ENCODE assay signal across 14 cellular contexts in the genomic region with DNA sequence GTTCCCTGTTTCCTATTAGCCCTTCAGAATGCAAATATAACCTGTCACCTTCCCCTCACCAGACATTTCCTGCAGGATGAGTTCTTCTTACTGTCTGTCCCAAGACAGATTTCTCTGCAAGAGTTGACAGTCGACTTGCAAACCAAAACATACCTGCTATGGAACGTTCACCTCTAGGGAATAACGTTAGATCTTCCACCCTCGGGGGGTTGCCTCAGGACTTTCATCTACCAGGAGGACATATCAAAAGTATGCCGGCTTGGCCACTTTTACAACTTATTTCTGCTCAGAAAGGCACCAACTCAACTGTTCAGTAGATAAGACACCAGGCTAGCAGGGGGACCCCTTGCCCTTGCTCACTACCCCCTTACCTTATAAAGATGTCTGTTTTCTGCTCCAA.
DNase-seq lines count a peak whose midpoint lies in the region; ATAC-seq, FAIRE-seq and TF ChIP-seq lines count a peak whose summit lies in the region.
"Had no signal": no experiment of that assay in that cellular context is flagged by ENCODE, and none has a peak within 500 bp of the region (broad histone marks: within the 10 kb centered on the region; RNA-seq: fewer than 3 reads in every experiment).

No MANE protein-coding gene starts in this region.

- H3K27me3 ChIP-seq in HCT116 (ENCODE audit: insufficient read depth, low read length) (no peaks in the 10 kb centered on the region), RWPE2 (ENCODE audit: insufficient read depth, poor library complexity, severe bottlenecking) (no peaks in the 10 kb centered on the region), keratinocyte (ENCODE audit: control insufficient read depth, extremely low read depth, insufficient read depth, low read length) (no peaks in the 10 kb centered on the region)

- no peak for TF ChIP-seq EP300 in A549 (IDR thresholded peaks at IDR 0.05)

- H3K4me1 ChIP-seq in A549 (peaks cover 69% of the 10 kb centered on the region), HCT116 (ENCODE audit: control insufficient read depth in 1 of 2, insufficient read depth in 2 of 2, low read length in 2 of 2) (peaks cover 42 to 63% of the 10 kb centered on the region in 2 experiments), RWPE2 (ENCODE audit: insufficient read depth, poor library complexity, severe bottlenecking) (peaks cover 52% of the 10 kb centered on the region), keratinocyte (ENCODE audit: control insufficient read depth, extremely low read depth, insufficient read depth, low read length) (peaks cover 55% of the 10 kb centered on the region), OCI-LY7 (ENCODE audit: insufficient read depth, low read length, poor library complexity, severe bottlenecking) (peaks cover 7% of the 10 kb centered on the region)

- CTCF ChIA-PET in A549 (lab: Yijun Ruan, JAX) (no interaction called here), HCT116 (lab: Charles Lee) (no interaction called here), OCI-LY7 (lab: Charles Lee; ENCODE audit: unreplicated experiment) (no interaction called here)

- TF ChIP-seq RAD21 in A549 (conservative IDR thresholded peaks at IDR 0.05 in 1 of 2, IDR thresholded peaks at IDR 0.05 in 1 of 2) (no peak), HCT116 (IDR thresholded peaks at IDR 0.05; ENCODE audit: low read depth) (no peak)

- H3K27ac ChIP-seq in A549, result peak overlapping the region; percentile 59 to 80
- no peak overlapping the region for H3K27ac ChIP-seq in HCT116 (ENCODE audit: low read depth, low read length)
- peak overlapping the region; percentile 93 for H3K27ac ChIP-seq in RWPE2 (ENCODE audit: poor library complexity, severe bottlenecking)
- H3K27ac ChIP-seq in keratinocyte (ENCODE audit: control insufficient read depth, insufficient read depth, low read length), result peak overlapping the region; percentile 84
- H3K27ac ChIP-seq in OCI-LY7 (ENCODE audit: low read depth, low read length, poor library complexity, severe bottlenecking), result no peak overlapping the region

- dilution Hi-C loops in keratinocyte (cut with MboI; ENCODE audit: extremely low pct_ligation_motif_present, low sequenced_read_pairs), result no loop called here

- DNase-seq in A549 (ENCODE audit: low read depth in 1 of 2, low spot score in 1 of 2) (no peak), HCT116 (ENCODE audit: low read depth, low spot score) (no peak), RWPE2 (ENCODE audit: low spot score) (no peak), keratinocyte (ENCODE audit: low read depth, low spot score) (no peak), NCI-H2081 treated with DMSO at 0.1 percent for 48 hours (lab: John Stamatoyannopoulos, UW) (no peak), OCI-LY7 (ENCODE audit: low spot score) (no peak)
- DNase-seq in activated CD8-positive, alpha-beta memory T cell treated with anti-CD3 and anti-CD28 coated beads, Interleukin-2, amount 50 U/mL, for 48 hours, result no peak
- DNase-seq: 8988T; C1 segment of cervical spinal cord; CD4-positive, alpha-beta memory T cell; DND-41; GF-D8 had no signal

- ATAC-seq in A549 (no peak), HCT116 (no peak), RWPE2 (ENCODE audit: low read depth) (no peak), HG03354 (IDR thresholded peaks at IDR 0.05; ENCODE audit: poor library complexity, severe bottlenecking, unreplicated experiment) (no peak)

- RAD21 ChIA-PET in HCT116 (lab: Charles Lee; ENCODE audit: low non-redundant PET in 1 of 2, low total read pairs in 2 of 2, uncharacterized antibody in 2 of 2, unreplicated experiment in 2 of 2), result no interaction called here

- H3K9me1 ChIP-seq in keratinocyte (ENCODE audit: control insufficient read depth, extremely low read depth, insufficient read depth, low read length), result no peaks in the 10 kb centered on the region

- TF ChIP-seq POLR2A in A549 (IDR thresholded peaks at IDR 0.05; ENCODE audit: low read length) (no peak), HCT116 (IDR thresholded peaks at IDR 0.05; ENCODE audit: borderline replicate concordance, extremely low read depth, insufficient read depth, insufficient read length) (no peak)

- H4K20me1 ChIP-seq in HCT116 (ENCODE audit: insufficient read depth), result no peaks in the 10 kb centered on the region
- H4K20me1 ChIP-seq in keratinocyte (ENCODE audit: control insufficient read depth, extremely low read depth, insufficient read depth, low read length), result no peaks in the 10 kb centered on the region
- no peaks in the 10 kb centered on the region for H4K20me1 ChIP-seq in OCI-LY7 (ENCODE audit: insufficient read depth, low read length)

- H3K36me3 ChIP-seq in HCT116 (ENCODE audit: control insufficient read depth in 1 of 2, insufficient read depth in 2 of 2, low read length in 2 of 2) (no peaks in the 10 kb centered on the region), RWPE2 (ENCODE audit: low read depth) (no peaks in the 10 kb centered on the region), keratinocyte (ENCODE audit: control insufficient read depth in 2 of 2, extremely low read depth in 1 of 2, insufficient read depth in 2 of 2, low read length in 2 of 2) (no peaks in the 10 kb centered on the region), OCI-LY7 (ENCODE audit: insufficient read depth, low read length) (peaks cover 71% of the 10 kb centered on the region)

- H3K9ac ChIP-seq in HCT116 (ENCODE audit: low read length), result no peak overlapping the region
- no peak overlapping the region for H3K9ac ChIP-seq in keratinocyte (ENCODE audit: control insufficient read depth, extremely low read depth, insufficient read depth, low read length)
- H3K9ac ChIP-seq: GM23248 had no signal

- no peaks in the 10 kb centered on the region for H3K79me2 ChIP-seq in HCT116 (ENCODE audit: insufficient read depth, low read length)
- no peaks in the 10 kb centered on the region for H3K79me2 ChIP-seq in keratinocyte (ENCODE audit: control insufficient read depth, insufficient read depth, low read length)
- no peaks in the 10 kb centered on the region for H3K79me2 ChIP-seq in OCI-LY7 (ENCODE audit: insufficient read depth, low read depth, low read length)

- FAIRE-seq in A549 (lab: Jason Lieb, UNC) (no peak), keratinocyte (lab: Jason Lieb, UNC) (peak; percentile 56)

- BruUV-seq in HCT116 (replicated peaks; lab: Mats Ljungman, UMichigan) (no TSS peak), OCI-LY7 (replicated peaks; lab: Mats Ljungman, UMichigan) (no TSS peak)

- POLR2A ChIA-PET in A549 (lab: Yijun Ruan, JAX), result no interaction called here
- POLR2A ChIA-PET in HCT116 (lab: Charles Lee), result no interaction called here
- POLR2A ChIA-PET in OCI-LY7 (lab: Charles Lee), result interaction anchor here (0.7 to 1.0 kb wide), 5 partner anchors 10 to 1043 kb away, joined by 3 to 5 read pairs (median 5); no protein-coding TSS in a partner anchor

- H3K4me2 ChIP-seq in A549 (peak overlapping the region; percentile 60), HCT116 (ENCODE audit: low read length) (peak overlapping the region; percentile 39), keratinocyte (ENCODE audit: control insufficient read depth, extremely low read depth, insufficient read depth, low read depth, low read length) (peak overlapping the region; percentile 75), OCI-LY7 (ENCODE audit: low read length) (no peak overlapping the region)

- H3K4me3 ChIP-seq in A549 (no peak overlapping the region), HCT116 (replicated peaks in 1 of 2; ENCODE audit: low read depth in 1 of 2, low read length in 2 of 2) (no peak overlapping the region), RWPE2 (ENCODE audit: severe bottlenecking) (no peak overlapping the region), keratinocyte (ENCODE audit: control insufficient read depth in 2 of 3, extremely low read depth in 1 of 3, insufficient read depth in 2 of 3, low read depth in 1 of 3, low read length in 3 of 3) (no peak overlapping the region), OCI-LY7 (ENCODE audit: low read depth, low read length, poor library complexity, severe bottlenecking) (no peak overlapping the region)
- H3K4me3 ChIP-seq: GM23248 had no signal

- WGBS in A549 (ENCODE audit: missing lambda C conversion rate), result 79% methylated on average over 5 of the region's 5 CpGs

- H3K9me3 ChIP-seq in A549 (peaks cover 5% of the 10 kb centered on the region; the same call in 2 of the 3 replicates), HCT116 (ENCODE audit: control insufficient read depth in 1 of 2, insufficient read depth in 1 of 2, low read depth in 1 of 2, low read length in 2 of 2) (no peaks in the 10 kb centered on the region), RWPE2 (ENCODE audit: severe bottlenecking) (no peaks in the 10 kb centered on the region), keratinocyte (ENCODE audit: control insufficient read depth, low read depth, low read length) (no peaks in the 10 kb centered on the region), OCI-LY7 (ENCODE audit: low read length) (peaks cover 12% of the 10 kb centered on the region; the same call in 1 of the 2 replicates)

- intact Hi-C loops in HCT116 (cut with micrococcal nuclease) (no loop called here), OCI-LY7 (cut with micrococcal nuclease; ENCODE audit: unreplicated experiment) (no loop called here)

- TF ChIP-seq CTCF in A549 (IDR thresholded peaks at IDR 0.05) (no peak), HCT116 (IDR thresholded peaks at IDR 0.05 in 2 of 3, conservative IDR thresholded peaks at IDR 0.05 in 1 of 3; ENCODE audit: borderline replicate concordance in 1 of 3, insufficient read depth in 1 of 3, low read depth in 2 of 3, low read length in 2 of 3) (no peak), RWPE2 (IDR thresholded peaks at IDR 0.05; ENCODE audit: poor library complexity, severe bottlenecking) (no peak), keratinocyte (optimal IDR thresholded peaks at IDR 0.05 in 1 of 3, IDR thresholded peaks at IDR 0.05 in 1 of 3, conservative IDR thresholded peaks at IDR 0.05 in 1 of 3; ENCODE audit: extremely low read depth in 1 of 3, insufficient read depth in 2 of 3, low read length in 3 of 3) (no peak), OCI-LY7 (conservative IDR thresholded peaks at IDR 0.05; ENCODE audit: low read length) (no peak)

- H2AFZ ChIP-seq in HCT116 (ENCODE audit: low read depth, low read length, poor library complexity, severe bottlenecking) (no peak overlapping the region), keratinocyte (ENCODE audit: control insufficient read depth, low read length) (no peak overlapping the region), OCI-LY7 (ENCODE audit: low read length) (no peak overlapping the region)
- H2AFZ ChIP-seq: GM23248 had no signal

- H3K9me2 ChIP-seq in HCT116 (ENCODE audit: insufficient read depth) (no peaks in the 10 kb centered on the region), OCI-LY7 (ENCODE audit: insufficient read depth, low read length) (no peaks in the 10 kb centered on the region)

TF ChIP-seq in A549, 52 proteins besides CTCF, POLR2A, EP300 and RAD21 (continues in another document):
- TF ChIP-seq FOSB (CRISPR knock-in tag; IDR thresholded peaks at IDR 0.05) (no peak), CBX2 (IDR thresholded peaks at IDR 0.05; ENCODE audit: borderline replicate concordance, low read depth) (no peak), PHF8 (IDR thresholded peaks at IDR 0.05; ENCODE audit: borderline replicate concordance, low read depth) (no peak)

TF ChIP-seq in HCT116, 20 proteins besides CTCF, POLR2A, EP300 and RAD21 (continues in another document):
- TF ChIP-seq TCF7L2 (IDR thresholded peaks at IDR 0.05; ENCODE audit: borderline replicate concordance, extremely low read depth, insufficient read depth, insufficient read length), result no peak

Comparison
In these comparisons a context has a peak if more than half of its experiments do, and no peak if none do; other contexts are left out.
1. H3K27ac ChIP-seq: peak in A549 (2 of 2), RWPE2 (single experiment) and keratinocyte (single experiment); none in HCT116 (single experiment) and OCI-LY7 (single experiment).